In genomic region chr20:37425103-37425625, GRCh38 we compare ENCODE assay signal across 27 cellular contexts.
"Had no signal": no experiment of that assay in that cellular context is flagged by ENCODE, and none has a peak within 500 bp of the region (broad histone marks: within the 10 kb centered on the region; RNA-seq: fewer than 3 reads in every experiment).

No MANE protein-coding gene starts in this region.

- H3K4me3 ChIP-seq: left lung, lower lobe of right lung, pancreas, prostate gland, skin epidermis, stomach, testis, thyroid gland, transverse colon, upper lobe of left lung, vagina had no signal

- H3K4me1 ChIP-seq: left lung, lower lobe of right lung, pancreas, prostate gland, stomach, testis, thyroid gland, transverse colon, upper lobe of left lung, vagina had no signal

- H3K4me1 Mint-ChIP-seq: nephron progenitor cell; stimulated activated naive B cell treated with anti-CD40 and anti-IgM and Interleukin-4, amounts not matched to agents 10 μg/mL and 1 μg/mL and 100 μg/mL, for 72 hours had no signal

- H3K36me3 Mint-ChIP-seq: stimulated activated naive B cell treated with anti-CD40 and anti-IgM and Interleukin-4, amounts not matched to agents 10 μg/mL and 1 μg/mL and 100 μg/mL, for 72 hours had no signal

- H3K27ac ChIP-seq: left lung, lower lobe of right lung, pancreas, prostate gland, skin epidermis, stomach, testis, thyroid gland, transverse colon, upper lobe of left lung, vagina had no signal

- DNase-seq: hippocampal formation; left colon; left lung; lower lobe of right lung; mammary epithelial cell; mesenchymal stem cell; naive thymus-derived CD8-positive, alpha-beta T cell; nephron progenitor cell; nucleus accumbens; retina; right cardiac atrium; stimulated activated CD4-positive, alpha-beta T cell treated with anti-CD3 and anti-CD28 coated beads, Interleukin-12 subunit alpha, Interleukin-12 subunit beta, amount 100 ng/mL, for 4 hours; stimulated activated CD4-positive, alpha-beta T cell treated with anti-CD3 and anti-CD28 coated beads, Interleukin-15, amount 100 ng/mL, for 24 hours; stimulated activated CD4-positive, alpha-beta T cell treated with anti-CD3 and anti-CD28 coated beads, Interleukin-2, amount 100 ng/mL, for 24 hours; stimulated activated CD4-positive, alpha-beta T cell treated with anti-CD3 and anti-CD28 coated beads, Interleukin-4, amount 100 ng/mL, for 1 hour; stimulated activated naive B cell treated with anti-CD40 and anti-IgM and Interleukin-4, amounts not matched to agents 10 μg/mL and 1 μg/mL and 100 μg/mL, for 72 hours; stimulated activated naive CD8-positive, alpha-beta T cell treated with anti-CD3 and anti-CD28 coated beads, Interleukin-15, Interleukin-2, amounts not matched to agents 100 U/mL and 50 U/mL, for 24 hours; stomach; testis; thyroid gland; transverse colon; upper lobe of left lung had no signal

- ATAC-seq: left colon; left lung; lower lobe of right lung; naive thymus-derived CD8-positive, alpha-beta T cell; pancreas; right cardiac atrium; sciatic nerve; stimulated activated naive B cell treated with anti-CD40 and anti-IgM and Interleukin-4, amounts not matched to agents 10 μg/mL and 1 μg/mL and 100 μg/mL, for 72 hours; stimulated activated naive CD8-positive, alpha-beta T cell treated with anti-CD3 and anti-CD28 coated beads, Interleukin-15, Interleukin-2, amounts not matched to agents 100 U/mL and 50 U/mL, for 24 hours had no signal

- H3K27ac Mint-ChIP-seq: nephron progenitor cell; stimulated activated naive B cell treated with anti-CD40 and anti-IgM and Interleukin-4, amounts not matched to agents 10 μg/mL and 1 μg/mL and 100 μg/mL, for 72 hours had no signal

- H3K9me3 ChIP-seq: left lung, lower lobe of right lung, pancreas, prostate gland, stomach, testis, thyroid gland, transverse colon, upper lobe of left lung, vagina had no signal

- H3K36me3 ChIP-seq: left lung, lower lobe of right lung, pancreas, prostate gland, stomach, thyroid gland, transverse colon, upper lobe of left lung, vagina had no signal

- H3K27me3 ChIP-seq: pancreas, testis, thyroid gland, vagina had no signal

- H3K9me3 Mint-ChIP-seq: naive thymus-derived CD8-positive, alpha-beta T cell; nephron progenitor cell; stimulated activated naive B cell treated with anti-CD40 and anti-IgM and Interleukin-4, amounts not matched to agents 10 μg/mL and 1 μg/mL and 100 μg/mL, for 72 hours had no signal

- H3K4me3 Mint-ChIP-seq: naive thymus-derived CD8-positive, alpha-beta T cell; nephron progenitor cell; stimulated activated naive B cell treated with anti-CD40 and anti-IgM and Interleukin-4, amounts not matched to agents 10 μg/mL and 1 μg/mL and 100 μg/mL, for 72 hours had no signal
